1 cellular context compared by ENCODE assay signal in the genomic region with DNA sequence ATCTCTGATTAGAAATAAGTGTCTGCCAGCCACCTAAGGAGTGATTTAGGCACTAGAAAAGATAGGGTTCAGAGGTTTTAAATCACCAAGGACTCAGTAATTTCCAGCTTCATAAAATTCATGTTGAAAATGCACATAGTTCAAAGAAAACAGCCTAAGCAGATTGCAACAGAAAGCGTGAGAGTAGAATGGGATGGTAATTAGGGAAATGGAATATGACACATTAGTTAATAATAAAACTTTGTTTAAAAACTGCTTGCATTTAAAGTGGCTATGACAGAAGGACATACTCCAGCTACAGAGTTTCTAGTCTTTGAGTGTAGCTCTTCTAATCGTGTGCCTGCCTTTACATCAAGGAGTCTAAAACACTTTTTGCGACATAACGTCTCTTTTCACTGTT.
TF ChIP-seq lines count a peak whose summit lies in the region.

No MANE protein-coding gene starts in this region.

TF ChIP-seq in IMR-90, 13 proteins besides CTCF, POLR2A, EP300 and RAD21:
- TF ChIP-seq CHD1 (IDR thresholded peaks at IDR 0.05; ENCODE audit: low read depth, low read length), result no peak
- TF ChIP-seq CEBPB (IDR thresholded peaks at IDR 0.05; ENCODE audit: low read depth, low read length), result no peak; the same call in 1 of the 2 replicates
- no peak for TF ChIP-seq MAFK (IDR thresholded peaks at IDR 0.05; ENCODE audit: low read depth, low read length)
- no peak for TF ChIP-seq BHLHE40 (IDR thresholded peaks at IDR 0.05; ENCODE audit: low read depth, low read length)
- no peak for TF ChIP-seq SMC3 (IDR thresholded peaks at IDR 0.05; ENCODE audit: low read depth, low read length)
- TF ChIP-seq RFX5 (IDR thresholded peaks at IDR 0.05; ENCODE audit: low read depth, low read length), result no peak
- TF ChIP-seq USF2 (IDR thresholded peaks at IDR 0.05; ENCODE audit: low read depth, low read length), result no peak
- no peak for TF ChIP-seq NFE2L2 (IDR thresholded peaks at IDR 0.05; ENCODE audit: low read depth, low read length)
